In the genomic region with DNA sequence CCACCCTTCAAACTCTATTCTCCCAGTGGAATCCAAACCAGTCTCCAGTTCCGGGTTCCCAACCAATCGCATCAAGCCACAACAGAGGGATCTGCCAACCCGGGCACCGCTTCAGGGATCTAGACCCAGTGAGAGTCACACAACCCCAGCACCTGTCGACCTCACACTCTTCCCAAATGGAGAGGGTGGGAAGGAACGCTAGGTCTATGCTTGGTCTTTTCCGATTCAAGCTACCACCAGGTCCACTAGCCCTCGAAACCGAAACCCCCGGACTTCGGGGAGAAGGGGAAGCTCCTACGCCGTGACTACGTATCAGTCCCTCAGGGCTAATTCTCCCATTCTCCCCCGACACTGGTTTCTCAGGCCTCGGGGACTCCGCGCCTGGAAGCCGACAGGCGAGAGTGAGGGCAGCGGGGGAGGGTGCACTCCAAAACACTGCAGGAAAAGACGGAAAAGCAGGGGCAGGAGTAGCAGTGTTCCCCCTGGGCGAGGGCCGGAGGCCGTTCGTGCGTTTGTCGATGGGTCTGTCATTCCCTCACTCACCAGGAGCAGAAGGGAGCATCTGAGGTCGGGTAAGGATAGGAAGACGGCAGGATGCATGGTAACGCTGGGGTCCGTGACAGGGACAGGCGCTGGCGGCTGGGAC, we compare ENCODE assay signal across 8 cellular contexts. TPM values are rescaled to one million over a fixed set of nuclear protein-coding genes. Genes with fewer than 3 reads are reported as not detected.
DNase-seq lines count a peak whose midpoint lies in the region; ATAC-seq and TF ChIP-seq lines count a peak whose summit lies in the region.

No MANE protein-coding gene starts in this region.

- H3K27ac Mint-ChIP-seq in GM23338 = peak overlapping the region; percentile 96

- DNase-seq in Daoy (ENCODE audit: low read depth) = peak; percentile 76
- DNase-seq in GM23338 (ENCODE audit: low spot score) = peak; percentile 91
- peak; percentile 72 for DNase-seq in LNCaP clone FGC (ENCODE audit: low read depth)
- peak; percentile 57 to 83 for DNase-seq in SHP77 (lab: John Stamatoyannopoulos, UW)
- DNase-seq in astrocyte of the cerebellum (ENCODE audit: low read depth) = no peak
- peak; percentile 46 for DNase-seq in hepatic stellate cell (ENCODE audit: low spot score)
- peak; percentile 81 for DNase-seq in posterior vena cava (ENCODE audit: low spot score)
- no peak for DNase-seq in 8988T

- H4K20me1 ChIP-seq in GM23338 (replicated peaks; ENCODE audit: insufficient read depth) = peaks cover 12% of the 10 kb centered on the region; the same call in 1 of the 2 replicates

- peak overlapping the region; percentile 98 for H3K4me3 Mint-ChIP-seq in GM23338

- H3K4me1 Mint-ChIP-seq in GM23338 = peaks cover 11% of the 10 kb centered on the region

- H3K36me3 ChIP-seq in GM23338 (ENCODE audit: insufficient read depth) = no peaks in the 10 kb centered on the region

- H3F3A ChIP-seq in GM23338 (replicated peaks; ENCODE audit: low read depth) = no peaks in the 10 kb centered on the region

- in situ Hi-C loops in astrocyte of the cerebellum (cut with HindIII; ENCODE audit: low sequenced_read_pairs) = no loop called here

- H3K9me2 ChIP-seq in GM23338 (ENCODE audit: insufficient read depth) = no peaks in the 10 kb centered on the region

- peak overlapping the region; percentile 86 for H2AFZ ChIP-seq in GM23338

- H3K9me3 Mint-ChIP-seq in GM23338 = no peaks in the 10 kb centered on the region

- H3K27me3 ChIP-seq in GM23338 (ENCODE audit: insufficient read depth) = no peaks in the 10 kb centered on the region

- no peak for TF ChIP-seq CTCF in GM23338 (conservative IDR thresholded peaks at IDR 0.05; ENCODE audit: low read depth in 2 of 2)
- TF ChIP-seq CTCF in LNCaP clone FGC (IDR thresholded peaks at IDR 0.05; ENCODE audit: control insufficient read depth, extremely low read depth, insufficient read depth) = no peak
- no peak for TF ChIP-seq CTCF in astrocyte of the cerebellum (IDR thresholded peaks at IDR 0.05; ENCODE audit: low read depth, low read length, missing control alignments)

- H3K36me3 Mint-ChIP-seq in GM23338 (ENCODE audit: low read depth) = no peaks in the 10 kb centered on the region

- intact Hi-C loops in posterior vena cava (cut with DNase I) = no loop called here

- ATAC-seq in GM23338 = peak; percentile 69

- peaks cover 45% of the 10 kb centered on the region for H3K79me2 ChIP-seq in GM23338 (replicated peaks; ENCODE audit: insufficient read depth)

- H3K27ac ChIP-seq in GM23338 (ENCODE audit: low read depth) = peak overlapping the region; percentile 35; the same call in 1 of the 2 replicates

- peak overlapping the region; percentile 91 for H3K4me2 ChIP-seq in GM23338

- peaks cover 12% of the 10 kb centered on the region for H3K27me3 Mint-ChIP-seq in GM23338 (ENCODE audit: insufficient read depth, low read depth, poor library complexity)

- peaks cover 13% of the 10 kb centered on the region; the same call in 1 of the 2 replicates for H3K4me1 ChIP-seq in GM23338 (ENCODE audit: insufficient read depth)

- peak overlapping the region; percentile 86 for H3K4me3 ChIP-seq in GM23338
- H3K4me3 ChIP-seq in LNCaP clone FGC (ENCODE audit: low read depth, low read length) = peak overlapping the region; percentile 92
- H3K4me3 ChIP-seq in astrocyte of the cerebellum (ENCODE audit: low read depth, low read length) = peak overlapping the region; percentile 93

TF ChIP-seq in GM23338, 12 proteins besides CTCF, POLR2A, EP300 and RAD21:
- TF ChIP-seq ZNF114 (CRISPR knock-in tag; IDR thresholded peaks at IDR 0.05) = no peak
- no peak for TF ChIP-seq ZNF331 (CRISPR knock-in tag; IDR thresholded peaks at IDR 0.05; ENCODE audit: low read depth)
- no peak for TF ChIP-seq STAT1 (IDR thresholded peaks at IDR 0.05; ENCODE audit: unreplicated experiment)
- no peak for TF ChIP-seq JUNB (IDR thresholded peaks at IDR 0.05; ENCODE audit: unreplicated experiment)
- TF ChIP-seq CREB1 (CRISPR knock-in tag; IDR thresholded peaks at IDR 0.05; ENCODE audit: low read depth) = no peak
TF ChIP-seq in GM23338: peak in this region for 0.

RNA-seq across cellular contexts. Expression of a gene that starts 0.4 kb away (rescaled TPM):
- 17.1 and 18.8 TPM in 2 replicates for total RNA-seq in Daoy (2014; rRNA removed; shearing (Covaris generic))
- 12.0 and 13.0 TPM in 2 replicates for total RNA-seq in GM23338 (2014; rRNA removed; shearing (Covaris generic))
- 18.8 and 24.1 TPM in 2 replicates for polyA plus RNA-seq in GM23338 (2016; fragmentation: Nextera tagmentation; extraction: Ambion mirVana)
- total RNA-seq in posterior vena cava = 10 to 100 TPM; 18.5 TPM

RNA-seq across cellular contexts. Expression of a gene that starts 0.7 kb away (rescaled TPM):
- 18.2 and 18.6 TPM in 2 replicates for total RNA-seq in Daoy (2014; rRNA removed; shearing (Covaris generic))
- total RNA-seq in GM23338 (2014; rRNA removed; shearing (Covaris generic)) = 8.7 and 12.5 TPM in 2 replicates
- 3.9 and 4.1 TPM in 2 replicates for polyA plus RNA-seq in GM23338 (2016; fragmentation: Nextera tagmentation; extraction: Ambion mirVana)
- total RNA-seq in posterior vena cava = 10 to 100 TPM; 19.5 to 19.7 TPM

Comparison
In these comparisons a context has a peak if more than half of its experiments do, and no peak if none do; other contexts are left out.
1. DNase-seq: peak in Daoy (single experiment), GM23338 (single experiment), LNCaP clone FGC (single experiment), SHP77 (2 of 2), hepatic stellate cell (single experiment) and posterior vena cava (single experiment); none in astrocyte of the cerebellum (single experiment) and 8988T (single experiment).
2. Peak in every context shown above with its lines, with median percentiles within 50 percentile points of each other: H3K4me3 ChIP-seq.